ENCODE assay signal across 20 cellular contexts in genomic region chr15:99863527-99864198, GRCh38.
"Had no signal": no experiment of that assay in that cellular context is flagged by ENCODE, and none has a peak within 500 bp of the region (broad histone marks: within the 10 kb centered on the region; RNA-seq: fewer than 3 reads in every experiment).

No MANE protein-coding gene starts in this region.

- H3K27ac Mint-ChIP-seq: endodermal cell, naive B cell, nephron had no signal

- ATAC-seq: stimulated activated naive CD8-positive, alpha-beta T cell treated with anti-CD3 and anti-CD28 coated beads, Interleukin-15, Interleukin-2, amounts not matched to agents 100 U/mL and 50 U/mL, for 24 hours had no signal

- H3K4me1 ChIP-seq: parathyroid adenoma, right atrium auricular region, tibial artery, upper lobe of left lung, uterus had no signal

- H3K4me1 Mint-ChIP-seq: endodermal cell, naive B cell, nephron had no signal

- DNase-seq: cerebellar nuclear complex; effector CD4-positive, alpha-beta T cell; endodermal cell; erythroblast; foreskin melanocyte; head of caudate nucleus; hippocampal formation; mammary epithelial cell; midbrain; naive B cell; stimulated activated CD4-positive, alpha-beta T cell treated with anti-CD3 and anti-CD28 coated beads, Interleukin-2, amount 100 ng/mL, for 48 hours; stimulated activated naive CD8-positive, alpha-beta T cell treated with anti-CD3 and anti-CD28 coated beads, Interleukin-15, Interleukin-2, amounts not matched to agents 100 U/mL and 50 U/mL, for 24 hours; tibial artery; upper lobe of left lung; uterus had no signal

- H3K9me3 Mint-ChIP-seq: endodermal cell, nephron had no signal

- H3K4me3 Mint-ChIP-seq: endodermal cell, naive B cell, nephron had no signal

- H3K36me3 Mint-ChIP-seq: naive B cell had no signal

- H3K27ac ChIP-seq: coronary artery, parathyroid adenoma, right atrium auricular region, tibial artery, upper lobe of left lung, uterus had no signal

- H3K27me3 ChIP-seq: right atrium auricular region, tibial artery, upper lobe of left lung, uterus had no signal

- H3K4me3 ChIP-seq: coronary artery, right atrium auricular region, smooth muscle cell, tibial artery, upper lobe of left lung, uterus had no signal

- H3K27me3 Mint-ChIP-seq: naive B cell had no signal
